Comparison of ENCODE assay signal across 9 cellular contexts in genomic region chr4:139553751-139554670, GRCh38. TPM values are rescaled to one million over a fixed set of nuclear protein-coding genes. Genes with fewer than 3 reads are reported as not detected.
DNase-seq lines count a peak whose midpoint lies in the region; ATAC-seq, FAIRE-seq and TF ChIP-seq lines count a peak whose summit lies in the region.
"Had no signal": no experiment of that assay in that cellular context is flagged by ENCODE, and none has a peak within 500 bp of the region (broad histone marks: within the 10 kb centered on the region; RNA-seq: fewer than 3 reads in every experiment).

No MANE protein-coding gene starts in this region.

- FAIRE-seq in kidney (lab: Jason Lieb, UNC), result no peak

- intact Hi-C loops in activated T-helper 2 cell treated with anti-CD3 and anti-CD28 coated beads, Interferon-gamma antibody, Interleukin-2, Interleukin-4, amounts not matched to agents 10 μg/mL and 5 μg/mL and 100 μg/mL, durations not matched to agents 14 hours and 24 hours and 36 hours (cut with micrococcal nuclease), result loop anchor here (2.0 kb wide), 1 partner anchor 253 kb away; the partner anchor contains the start of gene NAA15
- intact Hi-C loops in kidney (cut with DNase I) (no loop called here), mucosa of descending colon (cut with DNase I, micrococcal nuclease) (no loop called here)

- peak overlapping the region in 1 of 2 donors; percentile 87 for H3K4me3 ChIP-seq in kidney (ENCODE audit: low read length in 2 of 2)
- no peak overlapping the region for H3K4me3 ChIP-seq in mucosa of descending colon

- peaks cover 31% of the 10 kb centered on the region for H3K4me1 Mint-ChIP-seq in T-helper 1 cell treated with Interleukin-12 subunit alpha and Interleukin-12 subunit beta and Interleukin-4 antibody, amounts not matched to agents 30 μg/mL and 1 μg/mL, for 36 hours (ENCODE audit: low read depth)
- peaks cover 40% of the 10 kb centered on the region for H3K4me1 Mint-ChIP-seq in activated T-helper 2 cell treated with anti-CD3 and anti-CD28 coated beads, Interferon-gamma antibody, Interleukin-2, Interleukin-4, amounts not matched to agents 10 μg/mL and 5 μg/mL and 100 μg/mL, durations not matched to agents 14 hours and 24 hours and 36 hours (ENCODE audit: low read depth)

- H3K9me3 Mint-ChIP-seq in T-helper 1 cell treated with Interleukin-12 subunit alpha and Interleukin-12 subunit beta and Interleukin-4 antibody, amounts not matched to agents 30 μg/mL and 1 μg/mL, for 36 hours, result no peaks in the 10 kb centered on the region
- no peaks in the 10 kb centered on the region for H3K9me3 Mint-ChIP-seq in activated T-helper 2 cell treated with anti-CD3 and anti-CD28 coated beads, Interferon-gamma antibody, Interleukin-2, Interleukin-4, amounts not matched to agents 10 μg/mL and 5 μg/mL and 100 μg/mL, durations not matched to agents 14 hours and 24 hours and 36 hours

- peak overlapping the region; percentile 95 for H3K4me3 Mint-ChIP-seq in T-helper 1 cell treated with Interleukin-12 subunit alpha and Interleukin-12 subunit beta and Interleukin-4 antibody, amounts not matched to agents 30 μg/mL and 1 μg/mL, for 36 hours
- H3K4me3 Mint-ChIP-seq in activated T-helper 2 cell treated with anti-CD3 and anti-CD28 coated beads, Interferon-gamma antibody, Interleukin-2, Interleukin-4, amounts not matched to agents 10 μg/mL and 5 μg/mL and 100 μg/mL, durations not matched to agents 14 hours and 24 hours and 36 hours (ENCODE audit: low read depth), result peak overlapping the region; percentile 97

- TF ChIP-seq CTCF in kidney (IDR thresholded peaks at IDR 0.05; ENCODE audit: borderline replicate concordance, extremely low read depth, insufficient read depth) (no peak), mucosa of descending colon (IDR thresholded peaks at IDR 0.05) (no peak)

- H3K4me1 ChIP-seq in kidney (ENCODE audit: control insufficient read depth in 1 of 2, insufficient read depth in 1 of 2, low read depth in 1 of 2, low read length in 2 of 2) (peaks cover 8 to 13% of the 10 kb centered on the region in 2 donors), mucosa of descending colon (ENCODE audit: low read depth) (peaks cover 18% of the 10 kb centered on the region)

- H3K9ac ChIP-seq in kidney (ENCODE audit: low read length in 2 of 2), result no peak overlapping the region

- DNase-seq in T-helper 1 cell (no peak), kidney (no peak), substantia nigra (lab: John Stamatoyannopoulos, UW) (peak in 1 of 49 donors; percentile 15), Kasumi-1 (lab: John Stamatoyannopoulos, UW) (no peak), mucosa of descending colon (no peak), nucleus accumbens (lab: John Stamatoyannopoulos, UW) (no peak)
- no peak for DNase-seq in activated T-helper 2 cell treated with anti-CD3 and anti-CD28 coated beads, Interferon-gamma antibody, Interleukin-2, Interleukin-4, amounts not matched to agents 10 μg/mL and 5 μg/mL and 100 μg/mL, durations not matched to agents 14 hours and 24 hours and 36 hours (ENCODE audit: low spot score)
- DNase-seq: NCI-H2029 had no signal

- H3K36me3 Mint-ChIP-seq in T-helper 1 cell treated with Interleukin-12 subunit alpha and Interleukin-12 subunit beta and Interleukin-4 antibody, amounts not matched to agents 30 μg/mL and 1 μg/mL, for 36 hours (ENCODE audit: low read depth), result peaks cover 1% of the 10 kb centered on the region
- no peaks in the 10 kb centered on the region for H3K36me3 Mint-ChIP-seq in activated T-helper 2 cell treated with anti-CD3 and anti-CD28 coated beads, Interferon-gamma antibody, Interleukin-2, Interleukin-4, amounts not matched to agents 10 μg/mL and 5 μg/mL and 100 μg/mL, durations not matched to agents 14 hours and 24 hours and 36 hours (ENCODE audit: low read depth)

- peaks cover 14% of the 10 kb centered on the region for H3K27me3 Mint-ChIP-seq in T-helper 1 cell treated with Interleukin-12 subunit alpha and Interleukin-12 subunit beta and Interleukin-4 antibody, amounts not matched to agents 30 μg/mL and 1 μg/mL, for 36 hours (ENCODE audit: low read depth)
- H3K27me3 Mint-ChIP-seq in activated T-helper 2 cell treated with anti-CD3 and anti-CD28 coated beads, Interferon-gamma antibody, Interleukin-2, Interleukin-4, amounts not matched to agents 10 μg/mL and 5 μg/mL and 100 μg/mL, durations not matched to agents 14 hours and 24 hours and 36 hours (ENCODE audit: low read depth), result peaks cover 4% of the 10 kb centered on the region

- H3K27ac Mint-ChIP-seq in T-helper 1 cell treated with Interleukin-12 subunit alpha and Interleukin-12 subunit beta and Interleukin-4 antibody, amounts not matched to agents 30 μg/mL and 1 μg/mL, for 36 hours, result no peak overlapping the region
- no peak overlapping the region for H3K27ac Mint-ChIP-seq in activated T-helper 2 cell treated with anti-CD3 and anti-CD28 coated beads, Interferon-gamma antibody, Interleukin-2, Interleukin-4, amounts not matched to agents 10 μg/mL and 5 μg/mL and 100 μg/mL, durations not matched to agents 14 hours and 24 hours and 36 hours

- ATAC-seq in mucosa of descending colon, result no peak

- H3K9me3 ChIP-seq in kidney (ENCODE audit: control insufficient read depth in 1 of 2, low read length in 2 of 2) (no peaks in the 10 kb centered on the region), mucosa of descending colon (no peaks in the 10 kb centered on the region)

- peak overlapping the region; percentile 93 to 97 for H3K27ac ChIP-seq in kidney (ENCODE audit: low read depth in 2 of 2, low read length in 2 of 2)
- peak overlapping the region; percentile 89 for H3K27ac ChIP-seq in substantia nigra (ENCODE audit: low read depth, low read length, poor library complexity, severe bottlenecking)

- no peaks in the 10 kb centered on the region for H3K36me3 ChIP-seq in kidney (ENCODE audit: control insufficient read depth in 1 of 2, insufficient read depth in 2 of 2, low read length in 2 of 2)
- no peaks in the 10 kb centered on the region for H3K36me3 ChIP-seq in mucosa of descending colon (ENCODE audit: low read depth)

RNA-seq across cellular contexts. Expression of gene SETD7, which starts 2.0 kb away (rescaled TPM):
- 20.3 and 20.7 TPM in 2 replicates for total RNA-seq in activated T-helper 2 cell treated with anti-CD3 and anti-CD28 coated beads, Interferon-gamma antibody, Interleukin-2, Interleukin-4, amounts not matched to agents 10 μg/mL and 5 μg/mL and 100 μg/mL, durations not matched to agents 14 hours and 24 hours and 36 hours
- total RNA-seq in kidney, result 29.1 TPM
- 6.5 TPM for polyA plus RNA-seq in kidney (ENCODE audit: insufficient read depth, low read depth, low replicate concordance)
- total RNA-seq in mucosa of descending colon, result 10 to 100 TPM; 10.2 to 68.4 (median 24.8) TPM
